1 cellular context compared by ENCODE assay signal in the genomic region with DNA sequence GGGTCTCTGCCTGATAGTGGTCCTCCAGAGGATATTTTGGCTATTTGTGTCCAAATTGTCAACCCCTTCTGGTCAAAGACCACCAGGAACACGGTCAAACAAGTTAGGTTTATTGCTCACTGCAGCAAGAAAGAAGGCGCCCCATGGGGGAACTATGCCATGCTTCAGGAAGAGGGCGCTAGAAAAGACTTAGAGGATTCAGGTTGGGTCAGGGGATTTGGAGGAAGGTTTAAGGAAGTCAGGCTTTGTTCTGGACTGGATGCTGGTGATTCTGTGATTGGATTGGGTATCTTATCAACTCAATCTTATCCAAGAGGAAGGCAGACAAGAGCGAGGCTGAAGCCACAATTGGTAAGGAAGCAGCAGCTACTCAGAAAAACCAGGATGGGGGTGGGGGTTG.
TF ChIP-seq lines count a peak whose summit lies in the region.

No MANE protein-coding gene starts in this region.

TF ChIP-seq in H1, 55 proteins besides CTCF, POLR2A, EP300 and RAD21:
- TF ChIP-seq BACH1 (IDR thresholded peaks at IDR 0.05; ENCODE audit: low read length) (no peak), TAF7 (optimal IDR thresholded peaks at IDR 0.05; ENCODE audit: borderline replicate concordance, low read depth, low read length) (no peak), NRF1 (IDR thresholded peaks at IDR 0.05; ENCODE audit: low read depth, low read length) (no peak), GABPA (IDR thresholded peaks at IDR 0.05; ENCODE audit: borderline replicate concordance, insufficient read depth, low read length) (no peak), SIN3A (conservative IDR thresholded peaks at IDR 0.05 in 1 of 2, IDR thresholded peaks at IDR 0.05 in 1 of 2; ENCODE audit: low read depth in 1 of 2, low read length in 2 of 2) (no peak), SRF (IDR thresholded peaks at IDR 0.05; ENCODE audit: low read depth, low read length) (no peak), CHD1 (IDR thresholded peaks at IDR 0.05; ENCODE audit: low read depth, low read length) (no peak), YY1 (IDR thresholded peaks at IDR 0.05; ENCODE audit: low read depth, low read length) (no peak), SUZ12 (IDR thresholded peaks at IDR 0.05; ENCODE audit: low read length) (no peak), SIRT6 (IDR thresholded peaks at IDR 0.05; ENCODE audit: low read length) (no peak), POU5F1 (IDR thresholded peaks at IDR 0.05; ENCODE audit: low read depth, low read length) (no peak)
